In the genomic region with DNA sequence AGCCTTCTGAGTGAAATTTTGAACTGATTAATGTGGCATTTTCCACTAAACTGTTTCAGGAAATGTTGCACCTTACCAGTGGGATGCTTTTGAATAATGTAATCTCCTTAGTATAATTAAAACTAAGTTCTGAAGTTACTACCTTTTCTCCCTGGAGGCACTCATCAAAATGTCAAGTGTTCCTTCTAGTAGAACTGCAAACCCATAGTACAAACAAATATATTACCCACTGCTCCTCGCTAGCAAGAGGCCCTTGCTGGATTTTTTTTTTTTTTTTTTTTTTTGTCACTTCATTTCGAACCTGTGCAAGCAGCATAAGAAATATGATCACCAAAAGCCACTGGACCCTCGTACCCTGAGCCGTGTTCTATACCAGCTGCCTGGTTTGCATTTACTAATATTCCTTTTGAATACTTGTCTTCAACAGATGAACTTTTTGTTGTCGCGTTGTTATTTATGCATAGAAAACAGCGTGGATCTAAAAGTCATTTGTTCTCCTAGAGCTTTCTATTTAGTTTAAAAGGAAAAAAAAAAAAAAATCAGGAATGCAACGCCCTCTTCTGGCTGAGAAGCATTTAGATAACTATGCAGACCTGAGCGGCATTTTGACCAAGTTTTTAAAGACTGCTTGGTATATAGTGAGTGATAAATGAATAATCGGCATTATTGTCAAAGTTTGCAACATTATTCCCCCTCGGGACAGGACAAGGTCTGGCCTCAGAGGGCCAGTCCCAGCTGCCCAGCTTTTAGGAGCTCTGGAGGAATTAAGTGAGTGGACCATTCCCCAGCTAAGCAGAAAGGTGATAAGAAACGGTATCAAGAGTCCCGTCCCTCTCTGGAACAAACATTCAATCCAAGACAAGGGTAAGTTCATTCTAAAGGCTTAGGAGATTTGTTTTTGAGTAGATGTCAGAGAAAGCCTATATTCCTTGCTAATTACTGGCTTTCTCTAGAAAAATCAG, we compare ENCODE assay signal across 2 cellular contexts.
TF ChIP-seq lines count a peak whose summit lies in the region.

No MANE protein-coding gene starts in this region.

TF ChIP-seq in IMR-90, 13 proteins besides CTCF, POLR2A, EP300 and RAD21 (continued from another document):
- TF ChIP-seq MAZ (IDR thresholded peaks at IDR 0.05; ENCODE audit: borderline replicate concordance, low read depth, low read length): no peak
- no peak for TF ChIP-seq MXI1 (IDR thresholded peaks at IDR 0.05; ENCODE audit: borderline replicate concordance, low read depth, low read length)
- no peak for TF ChIP-seq BHLHE40 (IDR thresholded peaks at IDR 0.05; ENCODE audit: low read depth, low read length)

TF ChIP-seq in liver, 16 proteins besides CTCF, POLR2A, EP300 and RAD21 (continued from another document):
- TF ChIP-seq, protein P1, sequence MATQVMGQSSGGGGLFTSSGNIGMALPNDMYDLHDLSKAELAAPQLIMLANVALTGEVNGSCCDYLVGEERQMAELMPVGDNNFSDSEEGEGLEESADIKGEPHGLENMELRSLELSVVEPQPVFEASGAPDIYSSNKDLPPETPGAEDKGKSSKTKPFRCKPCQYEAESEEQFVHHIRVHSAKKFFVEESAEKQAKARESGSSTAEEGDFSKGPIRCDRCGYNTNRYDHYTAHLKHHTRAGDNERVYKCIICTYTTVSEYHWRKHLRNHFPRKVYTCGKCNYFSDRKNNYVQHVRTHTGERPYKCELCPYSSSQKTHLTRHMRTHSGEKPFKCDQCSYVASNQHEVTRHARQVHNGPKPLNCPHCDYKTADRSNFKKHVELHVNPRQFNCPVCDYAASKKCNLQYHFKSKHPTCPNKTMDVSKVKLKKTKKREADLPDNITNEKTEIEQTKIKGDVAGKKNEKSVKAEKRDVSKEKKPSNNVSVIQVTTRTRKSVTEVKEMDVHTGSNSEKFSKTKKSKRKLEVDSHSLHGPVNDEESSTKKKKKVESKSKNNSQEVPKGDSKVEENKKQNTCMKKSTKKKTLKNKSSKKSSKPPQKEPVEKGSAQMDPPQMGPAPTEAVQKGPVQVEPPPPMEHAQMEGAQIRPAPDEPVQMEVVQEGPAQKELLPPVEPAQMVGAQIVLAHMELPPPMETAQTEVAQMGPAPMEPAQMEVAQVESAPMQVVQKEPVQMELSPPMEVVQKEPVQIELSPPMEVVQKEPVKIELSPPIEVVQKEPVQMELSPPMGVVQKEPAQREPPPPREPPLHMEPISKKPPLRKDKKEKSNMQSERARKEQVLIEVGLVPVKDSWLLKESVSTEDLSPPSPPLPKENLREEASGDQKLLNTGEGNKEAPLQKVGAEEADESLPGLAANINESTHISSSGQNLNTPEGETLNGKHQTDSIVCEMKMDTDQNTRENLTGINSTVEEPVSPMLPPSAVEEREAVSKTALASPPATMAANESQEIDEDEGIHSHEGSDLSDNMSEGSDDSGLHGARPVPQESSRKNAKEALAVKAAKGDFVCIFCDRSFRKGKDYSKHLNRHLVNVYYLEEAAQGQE (IDR thresholded peaks at IDR 0.05): no peak
- TF ChIP-seq HNF4G (IDR thresholded peaks at IDR 0.05) (no peak), GABPA (IDR thresholded peaks at IDR 0.05 in 1 of 2, conservative IDR thresholded peaks at IDR 0.05 in 1 of 2) (no peak), JUND (IDR thresholded peaks at IDR 0.05) (no peak), RXRA (IDR thresholded peaks at IDR 0.05) (no peak), EGR1 (IDR thresholded peaks at IDR 0.05; ENCODE audit: low read depth in 2 of 2) (no peak), TAF1 (conservative IDR thresholded peaks at IDR 0.05) (no peak), NR2F2 (IDR thresholded peaks at IDR 0.05) (no peak), FOXA1 (IDR thresholded peaks at IDR 0.05) (no peak), YY1 (IDR thresholded peaks at IDR 0.05) (no peak), SP1 (IDR thresholded peaks at IDR 0.05) (no peak), HNF4A (conservative IDR thresholded peaks at IDR 0.05) (no peak)
- TF ChIP-seq, protein P2, sequence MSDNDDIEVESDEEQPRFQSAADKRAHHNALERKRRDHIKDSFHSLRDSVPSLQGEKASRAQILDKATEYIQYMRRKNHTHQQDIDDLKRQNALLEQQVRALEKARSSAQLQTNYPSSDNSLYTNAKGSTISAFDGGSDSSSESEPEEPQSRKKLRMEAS (IDR thresholded peaks at IDR 0.05): no peak
- TF ChIP-seq, protein P3, sequence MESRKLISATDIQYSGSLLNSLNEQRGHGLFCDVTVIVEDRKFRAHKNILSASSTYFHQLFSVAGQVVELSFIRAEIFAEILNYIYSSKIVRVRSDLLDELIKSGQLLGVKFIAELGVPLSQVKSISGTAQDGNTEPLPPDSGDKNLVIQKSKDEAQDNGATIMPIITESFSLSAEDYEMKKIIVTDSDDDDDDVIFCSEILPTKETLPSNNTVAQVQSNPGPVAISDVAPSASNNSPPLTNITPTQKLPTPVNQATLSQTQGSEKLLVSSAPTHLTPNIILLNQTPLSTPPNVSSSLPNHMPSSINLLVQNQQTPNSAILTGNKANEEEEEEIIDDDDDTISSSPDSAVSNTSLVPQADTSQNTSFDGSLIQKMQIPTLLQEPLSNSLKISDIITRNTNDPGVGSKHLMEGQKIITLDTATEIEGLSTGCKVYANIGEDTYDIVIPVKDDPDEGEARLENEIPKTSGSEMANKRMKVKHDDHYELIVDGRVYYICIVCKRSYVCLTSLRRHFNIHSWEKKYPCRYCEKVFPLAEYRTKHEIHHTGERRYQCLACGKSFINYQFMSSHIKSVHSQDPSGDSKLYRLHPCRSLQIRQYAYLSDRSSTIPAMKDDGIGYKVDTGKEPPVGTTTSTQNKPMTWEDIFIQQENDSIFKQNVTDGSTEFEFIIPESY (IDR thresholded peaks at IDR 0.05): no peak
- TF ChIP-seq, protein P4, sequence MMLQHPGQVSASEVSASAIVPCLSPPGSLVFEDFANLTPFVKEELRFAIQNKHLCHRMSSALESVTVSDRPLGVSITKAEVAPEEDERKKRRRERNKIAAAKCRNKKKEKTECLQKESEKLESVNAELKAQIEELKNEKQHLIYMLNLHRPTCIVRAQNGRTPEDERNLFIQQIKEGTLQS (IDR thresholded peaks at IDR 0.05): no peak
